Comparison of ENCODE assay signal across 19 cellular contexts in genomic region chr21:16532841-16533240, GRCh38.
DNase-seq lines count a peak whose midpoint lies in the region; ATAC-seq, FAIRE-seq and TF ChIP-seq lines count a peak whose summit lies in the region.
"Had no signal": no experiment of that assay in that cellular context is flagged by ENCODE, and none has a peak within 500 bp of the region (broad histone marks: within the 10 kb centered on the region; RNA-seq: fewer than 3 reads in every experiment).

No MANE protein-coding gene starts in this region.

- peak overlapping the region; percentile 60 to 100 (median 72) for H3K27ac Mint-ChIP-seq in nephron
- H3K27ac Mint-ChIP-seq: activated B cell treated with CpG ODN at 0.5 μM for 24 hours, memory B cell had no signal

- peak overlapping the region; percentile 82 to 90 for H3K27ac ChIP-seq in right atrium auricular region
- H3K27ac ChIP-seq in right cardiac atrium (ENCODE audit: low read length): no peak overlapping the region
- peak overlapping the region; percentile 78 to 93 (median 88) for H3K27ac ChIP-seq in esophagus squamous epithelium
- H3K27ac ChIP-seq: SJCRH30 had no signal

- H3K27me3 ChIP-seq in right atrium auricular region (no peaks in the 10 kb centered on the region), right cardiac atrium (ENCODE audit: control insufficient read depth, insufficient read depth) (no peaks in the 10 kb centered on the region), esophagus squamous epithelium (no peaks in the 10 kb centered on the region)
- H3K27me3 ChIP-seq: SJCRH30 had no signal

- FAIRE-seq in HTR-8/SVneo (lab: Jason Lieb, UNC): no peak
- FAIRE-seq: GM12878 had no signal

- peak overlapping the region in 1 of 3 experiments; percentile 35 for H3K4me3 Mint-ChIP-seq in nephron
- H3K4me3 Mint-ChIP-seq: activated B cell treated with CpG ODN at 0.5 μM for 24 hours, memory B cell had no signal

- H3K27me3 Mint-ChIP-seq in nephron (ENCODE audit: low read depth): no peaks in the 10 kb centered on the region
- H3K27me3 Mint-ChIP-seq: activated B cell treated with CpG ODN at 0.5 μM for 24 hours, memory B cell had no signal

- H3K9me3 ChIP-seq in right atrium auricular region (no peaks in the 10 kb centered on the region), right cardiac atrium (ENCODE audit: control insufficient read depth, low read length) (no peaks in the 10 kb centered on the region), esophagus squamous epithelium (no peaks in the 10 kb centered on the region)

- DNase-seq in right atrium auricular region (ENCODE audit: low spot score): no peak
- no peak for DNase-seq in right cardiac atrium
- no peak for DNase-seq in esophagus squamous epithelium (lab: John Stamatoyannopoulos, UW)
- DNase-seq in NCI-H146 treated with DMSO at 0.1 percent for 48 hours (lab: John Stamatoyannopoulos, UW; ENCODE audit: unreplicated experiment): no peak
- DNase-seq in NK-92 (lab: John Stamatoyannopoulos, UW; ENCODE audit: unreplicated experiment): no peak
- DNase-seq in HTR-8/SVneo (ENCODE audit: insufficient read length, low spot score): no peak
- DNase-seq: activated B cell treated with CpG ODN at 0.5 μM for 24 hours; activated T-cell treated with anti-CD3 and anti-CD28 coated beads for 4 hours; central memory CD4-positive, alpha-beta T cell; DMS 273 treated with DMSO at 0.1 percent for 48 hours; glutamatergic neuron; NCI-H1417 treated with DMSO at 0.1 percent for 48 hours; NCI-H774; SJCRH30; trophoblast cell had no signal

- peaks cover 45% of the 10 kb centered on the region for H3K4me1 Mint-ChIP-seq in nephron
- H3K4me1 Mint-ChIP-seq: activated B cell treated with CpG ODN at 0.5 μM for 24 hours, memory B cell had no signal

- no peak for ATAC-seq in right cardiac atrium
- ATAC-seq in GM19324 (IDR thresholded peaks at IDR 0.05; ENCODE audit: low FRiP score, unreplicated experiment): no peak

- TF ChIP-seq CTCF in right atrium auricular region (IDR thresholded peaks at IDR 0.05) (no peak), esophagus squamous epithelium (IDR thresholded peaks at IDR 0.05) (no peak), nephron (IDR thresholded peaks at IDR 0.05; ENCODE audit: unreplicated experiment in 3 of 3) (no peak)

- H3K4me3 ChIP-seq in right atrium auricular region: no peak overlapping the region
- H3K4me3 ChIP-seq in right cardiac atrium (ENCODE audit: low read length): no peak overlapping the region
- no peak overlapping the region for H3K4me3 ChIP-seq in esophagus squamous epithelium
- H3K4me3 ChIP-seq: GM12878, SJCRH30 had no signal

- H3K4me1 ChIP-seq in right atrium auricular region (peaks cover 0 to 22% of the 10 kb centered on the region in 2 donors), right cardiac atrium (ENCODE audit: control insufficient read depth, insufficient read depth, low read length) (peaks cover 5% of the 10 kb centered on the region), esophagus squamous epithelium (peaks cover 0 to 39% (median 9%) of the 10 kb centered on the region in 3 donors)

- H3K36me3 Mint-ChIP-seq in nephron (ENCODE audit: low read depth): peaks cover 39% of the 10 kb centered on the region
- H3K36me3 Mint-ChIP-seq: memory B cell had no signal

- H3K36me3 ChIP-seq in right atrium auricular region (no peaks in the 10 kb centered on the region), esophagus squamous epithelium (no peaks in the 10 kb centered on the region)
- H3K36me3 ChIP-seq: SJCRH30 had no signal

- TF ChIP-seq POLR2A in esophagus squamous epithelium (IDR thresholded peaks at IDR 0.05): no peak

- intact Hi-C loops in right cardiac atrium (cut with DNase I) (loop anchor here in 1 of 4 donors (10.0 kb wide), 1 partner anchor 108 kb away; no protein-coding TSS in a partner anchor), esophagus squamous epithelium (cut with DNase I) (loop anchor here (10.0 kb wide), 1 partner anchor 108 kb away; no protein-coding TSS in a partner anchor)

- WGBS in right cardiac atrium: 56% methylated on average over 4 of the region's 4 CpGs
- WGBS in esophagus squamous epithelium, 2 donors: 16 to 37% methylated on average over 4 of the region's 4 CpGs

- H3K9me3 Mint-ChIP-seq in nephron: peaks cover 25% of the 10 kb centered on the region
